In genomic region chr12:80763874-80764273, GRCh38 we compare ENCODE assay signal across 8 cellular contexts. TPM values are rescaled to one million over a fixed set of nuclear protein-coding genes. Genes with fewer than 3 reads are reported as not detected.
DNase-seq lines count a peak whose midpoint lies in the region; ATAC-seq and TF ChIP-seq lines count a peak whose summit lies in the region.

No MANE protein-coding gene starts in this region.

- H3K9me3 Mint-ChIP-seq in nephron progenitor cell = no peaks in the 10 kb centered on the region
- H3K9me3 Mint-ChIP-seq in activated CD4-positive, alpha-beta T cell treated with anti-CD3 and anti-CD28 coated beads for 36 hours (ENCODE audit: low read depth) = peaks cover 2% of the 10 kb centered on the region

- H3K36me3 ChIP-seq in BJ (ENCODE audit: control insufficient read depth, insufficient read depth, low read length) = no peaks in the 10 kb centered on the region

- intact Hi-C loops in activated CD4-positive, alpha-beta T cell treated with anti-CD3 and anti-CD28 coated beads for 36 hours (cut with DNase I, micrococcal nuclease) = loop anchor here in 1 of 2 experiments (5.0 kb wide), 1 partner anchor 352 kb away; no protein-coding TSS in a partner anchor

- DNase-seq in BJ (ENCODE audit: low read depth) (no peak), NCI-H2227 treated with DMSO at 0.1 percent for 48 hours (lab: John Stamatoyannopoulos, UW) (peak; percentile 64), cerebellar cortex (ENCODE audit: low spot score) (peak; percentile 52), nephron progenitor cell (peak; percentile 28)
- DNase-seq in stimulated activated CD4-positive, alpha-beta T cell treated with anti-CD3 and anti-CD28 coated beads, Interleukin-4, amount 100 ng/mL, for 24 hours = no peak
- DNase-seq in stimulated activated CD4-positive, alpha-beta T cell treated with anti-CD3 and anti-CD28 coated beads, Interleukin-15, amount 100 ng/mL, for 24 hours = no peak
- DNase-seq in activated CD4-positive, alpha-beta T cell treated with anti-CD3 and anti-CD28 coated beads for 36 hours = no peak

- H3K4me3 ChIP-seq in BJ (ENCODE audit: low read depth, low read length) = no peak overlapping the region

- H3K36me3 Mint-ChIP-seq in nephron progenitor cell (ENCODE audit: low read depth) = no peaks in the 10 kb centered on the region
- H3K36me3 Mint-ChIP-seq in activated CD4-positive, alpha-beta T cell treated with anti-CD3 and anti-CD28 coated beads for 36 hours (ENCODE audit: low read depth) = no peaks in the 10 kb centered on the region

- ATAC-seq in GM19372 (IDR thresholded peaks at IDR 0.05; ENCODE audit: low read depth, unreplicated experiment) = peak; percentile 34
- ATAC-seq in activated CD4-positive, alpha-beta T cell treated with anti-CD3 and anti-CD28 coated beads for 36 hours = no peak

- POLR2A ChIA-PET in BJ (lab: Charles Lee) = no interaction called here
- POLR2A ChIA-PET in activated CD4-positive, alpha-beta T cell treated with anti-CD3 and anti-CD28 coated beads for 36 hours (lab: Charles Lee) = no interaction called here

- H3K27me3 ChIP-seq in BJ (ENCODE audit: control insufficient read depth, insufficient read depth, low read length) = no peaks in the 10 kb centered on the region

- no peak overlapping the region for H3K27ac Mint-ChIP-seq in nephron progenitor cell
- H3K27ac Mint-ChIP-seq in activated CD4-positive, alpha-beta T cell treated with anti-CD3 and anti-CD28 coated beads for 36 hours = no peak overlapping the region

- TF ChIP-seq CTCF in BJ (IDR thresholded peaks at IDR 0.05; ENCODE audit: insufficient read depth, low read depth, low read length) (peak; percentile 58), nephron progenitor cell (IDR thresholded peaks at IDR 0.05) (peak; percentile 69)

- H3K27me3 Mint-ChIP-seq in nephron progenitor cell (ENCODE audit: low read depth, poor library complexity) = peaks cover 5% of the 10 kb centered on the region
- H3K27me3 Mint-ChIP-seq in activated CD4-positive, alpha-beta T cell treated with anti-CD3 and anti-CD28 coated beads for 36 hours = no peaks in the 10 kb centered on the region

- no peak overlapping the region for H3K4me3 Mint-ChIP-seq in nephron progenitor cell
- no peak overlapping the region for H3K4me3 Mint-ChIP-seq in activated CD4-positive, alpha-beta T cell treated with anti-CD3 and anti-CD28 coated beads for 36 hours

- CTCF ChIA-PET in BJ (lab: Yijun Ruan, JAX) = interaction anchor here (0.5 to 3.7 kb wide), 9 partner anchors 9 to 1048 kb away, joined by 3 to 15 read pairs (median 5); no protein-coding TSS in a partner anchor
- CTCF ChIA-PET in activated CD4-positive, alpha-beta T cell treated with anti-CD3 and anti-CD28 coated beads for 36 hours (lab: Charles Lee) = interaction anchor here (0.7 kb wide), 1 partner anchor 9 kb away, joined by 4 read pairs; no protein-coding TSS in a partner anchor

- peaks cover 10% of the 10 kb centered on the region for H3K4me1 Mint-ChIP-seq in nephron progenitor cell
- no peaks in the 10 kb centered on the region for H3K4me1 Mint-ChIP-seq in activated CD4-positive, alpha-beta T cell treated with anti-CD3 and anti-CD28 coated beads for 36 hours

RNA-seq across cellular contexts. Expression of gene MYF5, which starts 47.2 kb away (rescaled TPM):
- polyA plus RNA-seq in BJ (2011; rRNA removed) = not detected in 2 replicates
- not detected in 2 replicates for polyA minus RNA-seq in BJ (2011; rRNA and poly(A)+ RNA removed)
- total RNA-seq in activated CD4-positive, alpha-beta T cell treated with anti-CD3 and anti-CD28 coated beads for 36 hours = not detected

RNA-seq across cellular contexts. Expression of gene MYF6, which starts 56.4 kb away (rescaled TPM):
- polyA plus RNA-seq in BJ (2011; rRNA removed) = 0.06 TPM in 1 of 2 replicates, not detected in the other
- polyA minus RNA-seq in BJ (2011; rRNA and poly(A)+ RNA removed) = not detected in 2 replicates
- not detected for total RNA-seq in activated CD4-positive, alpha-beta T cell treated with anti-CD3 and anti-CD28 coated beads for 36 hours

Comparison
In these comparisons a context has a peak if more than half of its experiments do, and no peak if none do; other contexts are left out.
1. DNase-seq: peak in NCI-H2227 treated with DMSO at 0.1 percent for 48 hours (single experiment), cerebellar cortex (single experiment) and nephron progenitor cell (single experiment); none in BJ (single experiment), stimulated activated CD4-positive, alpha-beta T cell treated with anti-CD3 and anti-CD28 coated beads, Interleukin-4, amount 100 ng/mL, for 24 hours (single experiment), stimulated activated CD4-positive, alpha-beta T cell treated with anti-CD3 and anti-CD28 coated beads, Interleukin-15, amount 100 ng/mL, for 24 hours (single experiment) and activated CD4-positive, alpha-beta T cell treated with anti-CD3 and anti-CD28 coated beads for 36 hours (single experiment).